In the genomic region with DNA sequence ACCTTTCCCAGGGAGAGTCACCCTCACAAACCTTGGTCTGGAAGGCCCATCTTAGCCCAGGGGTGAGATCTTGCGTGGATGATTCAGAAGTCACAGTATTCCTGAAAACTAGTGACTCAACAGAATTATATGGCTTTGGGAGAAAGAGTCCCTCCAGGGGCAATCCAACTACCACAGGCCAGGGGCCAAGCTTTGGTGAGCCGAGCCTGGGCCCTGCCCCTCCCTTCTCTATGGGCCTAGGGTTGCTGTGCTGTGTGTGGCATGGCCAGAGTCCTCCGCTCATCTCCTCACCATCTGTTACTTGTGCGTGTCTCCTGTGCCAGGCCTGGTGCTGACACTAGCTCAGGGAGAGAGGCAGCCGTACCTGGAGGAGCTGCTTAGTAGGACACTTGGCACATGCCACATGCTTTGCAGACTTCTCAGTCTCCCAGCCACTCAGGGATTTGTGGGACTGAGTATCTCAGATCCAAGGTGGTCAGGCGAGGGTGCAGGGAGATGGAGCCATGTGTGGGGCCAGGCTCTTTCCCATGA, we compare ENCODE assay signal across 1 cellular context.
TF ChIP-seq lines count a peak whose summit lies in the region.

No MANE protein-coding gene starts in this region.

TF ChIP-seq in H1, 55 proteins besides CTCF, POLR2A, EP300 and RAD21:
- TF ChIP-seq, protein P1, sequence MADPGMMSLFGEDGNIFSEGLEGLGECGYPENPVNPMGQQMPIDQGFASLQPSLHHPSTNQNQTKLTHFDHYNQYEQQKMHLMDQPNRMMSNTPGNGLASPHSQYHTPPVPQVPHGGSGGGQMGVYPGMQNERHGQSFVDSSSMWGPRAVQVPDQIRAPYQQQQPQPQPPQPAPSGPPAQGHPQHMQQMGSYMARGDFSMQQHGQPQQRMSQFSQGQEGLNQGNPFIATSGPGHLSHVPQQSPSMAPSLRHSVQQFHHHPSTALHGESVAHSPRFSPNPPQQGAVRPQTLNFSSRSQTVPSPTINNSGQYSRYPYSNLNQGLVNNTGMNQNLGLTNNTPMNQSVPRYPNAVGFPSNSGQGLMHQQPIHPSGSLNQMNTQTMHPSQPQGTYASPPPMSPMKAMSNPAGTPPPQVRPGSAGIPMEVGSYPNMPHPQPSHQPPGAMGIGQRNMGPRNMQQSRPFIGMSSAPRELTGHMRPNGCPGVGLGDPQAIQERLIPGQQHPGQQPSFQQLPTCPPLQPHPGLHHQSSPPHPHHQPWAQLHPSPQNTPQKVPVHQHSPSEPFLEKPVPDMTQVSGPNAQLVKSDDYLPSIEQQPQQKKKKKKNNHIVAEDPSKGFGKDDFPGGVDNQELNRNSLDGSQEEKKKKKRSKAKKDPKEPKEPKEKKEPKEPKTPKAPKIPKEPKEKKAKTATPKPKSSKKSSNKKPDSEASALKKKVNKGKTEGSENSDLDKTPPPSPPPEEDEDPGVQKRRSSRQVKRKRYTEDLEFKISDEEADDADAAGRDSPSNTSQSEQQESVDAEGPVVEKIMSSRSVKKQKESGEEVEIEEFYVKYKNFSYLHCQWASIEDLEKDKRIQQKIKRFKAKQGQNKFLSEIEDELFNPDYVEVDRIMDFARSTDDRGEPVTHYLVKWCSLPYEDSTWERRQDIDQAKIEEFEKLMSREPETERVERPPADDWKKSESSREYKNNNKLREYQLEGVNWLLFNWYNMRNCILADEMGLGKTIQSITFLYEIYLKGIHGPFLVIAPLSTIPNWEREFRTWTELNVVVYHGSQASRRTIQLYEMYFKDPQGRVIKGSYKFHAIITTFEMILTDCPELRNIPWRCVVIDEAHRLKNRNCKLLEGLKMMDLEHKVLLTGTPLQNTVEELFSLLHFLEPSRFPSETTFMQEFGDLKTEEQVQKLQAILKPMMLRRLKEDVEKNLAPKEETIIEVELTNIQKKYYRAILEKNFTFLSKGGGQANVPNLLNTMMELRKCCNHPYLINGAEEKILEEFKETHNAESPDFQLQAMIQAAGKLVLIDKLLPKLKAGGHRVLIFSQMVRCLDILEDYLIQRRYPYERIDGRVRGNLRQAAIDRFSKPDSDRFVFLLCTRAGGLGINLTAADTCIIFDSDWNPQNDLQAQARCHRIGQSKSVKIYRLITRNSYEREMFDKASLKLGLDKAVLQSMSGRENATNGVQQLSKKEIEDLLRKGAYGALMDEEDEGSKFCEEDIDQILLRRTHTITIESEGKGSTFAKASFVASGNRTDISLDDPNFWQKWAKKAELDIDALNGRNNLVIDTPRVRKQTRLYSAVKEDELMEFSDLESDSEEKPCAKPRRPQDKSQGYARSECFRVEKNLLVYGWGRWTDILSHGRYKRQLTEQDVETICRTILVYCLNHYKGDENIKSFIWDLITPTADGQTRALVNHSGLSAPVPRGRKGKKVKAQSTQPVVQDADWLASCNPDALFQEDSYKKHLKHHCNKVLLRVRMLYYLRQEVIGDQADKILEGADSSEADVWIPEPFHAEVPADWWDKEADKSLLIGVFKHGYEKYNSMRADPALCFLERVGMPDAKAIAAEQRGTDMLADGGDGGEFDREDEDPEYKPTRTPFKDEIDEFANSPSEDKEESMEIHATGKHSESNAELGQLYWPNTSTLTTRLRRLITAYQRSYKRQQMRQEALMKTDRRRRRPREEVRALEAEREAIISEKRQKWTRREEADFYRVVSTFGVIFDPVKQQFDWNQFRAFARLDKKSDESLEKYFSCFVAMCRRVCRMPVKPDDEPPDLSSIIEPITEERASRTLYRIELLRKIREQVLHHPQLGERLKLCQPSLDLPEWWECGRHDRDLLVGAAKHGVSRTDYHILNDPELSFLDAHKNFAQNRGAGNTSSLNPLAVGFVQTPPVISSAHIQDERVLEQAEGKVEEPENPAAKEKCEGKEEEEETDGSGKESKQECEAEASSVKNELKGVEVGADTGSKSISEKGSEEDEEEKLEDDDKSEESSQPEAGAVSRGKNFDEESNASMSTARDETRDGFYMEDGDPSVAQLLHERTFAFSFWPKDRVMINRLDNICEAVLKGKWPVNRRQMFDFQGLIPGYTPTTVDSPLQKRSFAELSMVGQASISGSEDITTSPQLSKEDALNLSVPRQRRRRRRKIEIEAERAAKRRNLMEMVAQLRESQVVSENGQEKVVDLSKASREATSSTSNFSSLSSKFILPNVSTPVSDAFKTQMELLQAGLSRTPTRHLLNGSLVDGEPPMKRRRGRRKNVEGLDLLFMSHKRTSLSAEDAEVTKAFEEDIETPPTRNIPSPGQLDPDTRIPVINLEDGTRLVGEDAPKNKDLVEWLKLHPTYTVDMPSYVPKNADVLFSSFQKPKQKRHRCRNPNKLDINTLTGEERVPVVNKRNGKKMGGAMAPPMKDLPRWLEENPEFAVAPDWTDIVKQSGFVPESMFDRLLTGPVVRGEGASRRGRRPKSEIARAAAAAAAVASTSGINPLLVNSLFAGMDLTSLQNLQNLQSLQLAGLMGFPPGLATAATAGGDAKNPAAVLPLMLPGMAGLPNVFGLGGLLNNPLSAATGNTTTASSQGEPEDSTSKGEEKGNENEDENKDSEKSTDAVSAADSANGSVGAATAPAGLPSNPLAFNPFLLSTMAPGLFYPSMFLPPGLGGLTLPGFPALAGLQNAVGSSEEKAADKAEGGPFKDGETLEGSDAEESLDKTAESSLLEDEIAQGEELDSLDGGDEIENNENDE (IDR thresholded peaks at IDR 0.05; ENCODE audit: insufficient replicate concordance, low read length) = no peak
TF ChIP-seq in H1: peak in this region for 0.
